In genomic region chr12:124898200-124898950, GRCh38 we compare ENCODE assay signal across 8 cellular contexts. TPM values are rescaled to one million over a fixed set of nuclear protein-coding genes. Genes with fewer than 3 reads are reported as not detected.
DNase-seq lines count a peak whose midpoint lies in the region; ATAC-seq and TF ChIP-seq lines count a peak whose summit lies in the region.

No MANE protein-coding gene starts in this region.

- H3K27ac Mint-ChIP-seq in activated T-helper 17 cell treated with anti-CD3 and anti-CD28 coated beads, Interleukin-2, amount 50 U/mL, for 72 hours, result peak overlapping the region; percentile 6

- H3K27me3 ChIP-seq in foreskin keratinocyte, result no peaks in the 10 kb centered on the region

- peak overlapping the region; percentile 62 for H3K4me3 Mint-ChIP-seq in activated T-helper 17 cell treated with anti-CD3 and anti-CD28 coated beads, Interleukin-2, amount 50 U/mL, for 72 hours

- no peaks in the 10 kb centered on the region for H3K27me3 Mint-ChIP-seq in activated T-helper 17 cell treated with anti-CD3 and anti-CD28 coated beads, Interleukin-2, amount 50 U/mL, for 72 hours

- TF ChIP-seq CTCF in GM12872 (IDR thresholded peaks at IDR 0.05; ENCODE audit: insufficient read depth, low read depth, low read length) (peak; percentile 89), foreskin keratinocyte (conservative IDR thresholded peaks at IDR 0.05) (peak; percentile 91)

- no peaks in the 10 kb centered on the region for H3K9me3 Mint-ChIP-seq in activated T-helper 17 cell treated with anti-CD3 and anti-CD28 coated beads, Interleukin-2, amount 50 U/mL, for 72 hours

- ATAC-seq in HG03432 (IDR thresholded peaks at IDR 0.05; ENCODE audit: unreplicated experiment) (peak; percentile 58), foreskin keratinocyte (peak; percentile 84), HG02970 (IDR thresholded peaks at IDR 0.05; ENCODE audit: low FRiP score, unreplicated experiment) (no peak)
- ATAC-seq in activated T-helper 17 cell treated with anti-CD3 and anti-CD28 coated beads, Interleukin-2, amount 50 U/mL, for 72 hours (replicated peaks), result peak; percentile 66

- H3K27ac ChIP-seq in foreskin keratinocyte, result no peak overlapping the region

- DNase-seq in RKO (ENCODE audit: low spot score), result peak; percentile 81
- peak in 1 of 2 donors; percentile 15 for DNase-seq in foreskin keratinocyte
- DNase-seq in putamen (ENCODE audit: low spot score), result peak; percentile 45
- no peak for DNase-seq in NCI-H2196 treated with DMSO at 0.1 percent for 48 hours (lab: John Stamatoyannopoulos, UW; ENCODE audit: unreplicated experiment)

- H3K36me3 Mint-ChIP-seq in activated T-helper 17 cell treated with anti-CD3 and anti-CD28 coated beads, Interleukin-2, amount 50 U/mL, for 72 hours (ENCODE audit: low read depth), result peaks cover 13% of the 10 kb centered on the region

- H3K4me1 Mint-ChIP-seq in activated T-helper 17 cell treated with anti-CD3 and anti-CD28 coated beads, Interleukin-2, amount 50 U/mL, for 72 hours, result peaks cover 11% of the 10 kb centered on the region

- no peaks in the 10 kb centered on the region for H3K4me1 ChIP-seq in foreskin keratinocyte

RNA-seq across cellular contexts. Expression of gene UBC, which starts 16.1 kb away (rescaled TPM):
- total RNA-seq in activated T-helper 17 cell treated with anti-CD3 and anti-CD28 coated beads, Interleukin-2, amount 50 U/mL, for 72 hours, result 1,000 to 10,000 TPM in 1 of 2 donors, 100 to 1,000 TPM in 1; 955 to 1,030 TPM
- total RNA-seq in foreskin keratinocyte, result 1,251 and 1,486 TPM in 2 replicates
- polyA plus RNA-seq in foreskin keratinocyte, result 1,048 and 1,182 TPM in 2 replicates

RNA-seq across cellular contexts. Expression of gene SCARB1, which starts 34.7 kb away (rescaled TPM):
- 10 to 100 TPM; 17.9 to 20.9 TPM for total RNA-seq in activated T-helper 17 cell treated with anti-CD3 and anti-CD28 coated beads, Interleukin-2, amount 50 U/mL, for 72 hours
- total RNA-seq in foreskin keratinocyte, result 48.4 and 52.1 TPM in 2 replicates
- polyA plus RNA-seq in foreskin keratinocyte, result 69.5 and 69.7 TPM in 2 replicates
